In genomic region chr19:55606817-55607216, GRCh38 we compare ENCODE assay signal across 8 cellular contexts. TPM values are rescaled to one million over a fixed set of nuclear protein-coding genes. Genes with fewer than 3 reads are reported as not detected.
DNase-seq lines count a peak whose midpoint lies in the region; ATAC-seq and TF ChIP-seq lines count a peak whose summit lies in the region.

No MANE protein-coding gene starts in this region.

- peak overlapping the region; percentile 92 for H3K27ac Mint-ChIP-seq in activated CD4-positive, alpha-beta T cell treated with anti-CD3 and anti-CD28 coated beads for 36 hours
- H3K27ac Mint-ChIP-seq in activated CD8-positive, alpha-beta T cell treated with anti-CD3 and anti-CD28 coated beads for 36 hours = peak overlapping the region; percentile 96
- H3K27ac Mint-ChIP-seq in glutamatergic neuron (ENCODE audit: unreplicated experiment) = peak overlapping the region; percentile 94
- peak overlapping the region; percentile 94 for H3K27ac Mint-ChIP-seq in stimulated activated effector memory CD8-positive, alpha-beta T cell treated with anti-CD3 and anti-CD28 coated beads, Interleukin-12 subunit alpha, Interleukin-12 subunit beta, amount 100 ng/mL, for 72 hours

- ATAC-seq in activated CD4-positive, alpha-beta T cell treated with anti-CD3 and anti-CD28 coated beads for 36 hours = no peak
- no peak for ATAC-seq in activated CD8-positive, alpha-beta T cell treated with anti-CD3 and anti-CD28 coated beads for 36 hours
- ATAC-seq in stimulated activated effector memory CD8-positive, alpha-beta T cell treated with anti-CD3 and anti-CD28 coated beads, Interleukin-12 subunit alpha, Interleukin-12 subunit beta, amount 100 ng/mL, for 72 hours = no peak
- no peak for ATAC-seq in HG02885 (IDR thresholded peaks at IDR 0.05; ENCODE audit: poor library complexity, unreplicated experiment)

- H3K9me3 Mint-ChIP-seq in activated CD4-positive, alpha-beta T cell treated with anti-CD3 and anti-CD28 coated beads for 36 hours (ENCODE audit: low read depth) = no peaks in the 10 kb centered on the region
- H3K9me3 Mint-ChIP-seq in activated CD8-positive, alpha-beta T cell treated with anti-CD3 and anti-CD28 coated beads for 36 hours = peaks cover 2% of the 10 kb centered on the region
- peaks cover 7% of the 10 kb centered on the region for H3K9me3 Mint-ChIP-seq in glutamatergic neuron (ENCODE audit: unreplicated experiment)
- no peaks in the 10 kb centered on the region for H3K9me3 Mint-ChIP-seq in stimulated activated effector memory CD8-positive, alpha-beta T cell treated with anti-CD3 and anti-CD28 coated beads, Interleukin-12 subunit alpha, Interleukin-12 subunit beta, amount 100 ng/mL, for 72 hours

- peak overlapping the region; percentile 88 for H3K4me3 Mint-ChIP-seq in activated CD4-positive, alpha-beta T cell treated with anti-CD3 and anti-CD28 coated beads for 36 hours
- H3K4me3 Mint-ChIP-seq in activated CD8-positive, alpha-beta T cell treated with anti-CD3 and anti-CD28 coated beads for 36 hours = peak overlapping the region; percentile 92
- H3K4me3 Mint-ChIP-seq in glutamatergic neuron (ENCODE audit: unreplicated experiment) = peak overlapping the region; percentile 99
- H3K4me3 Mint-ChIP-seq in stimulated activated effector memory CD8-positive, alpha-beta T cell treated with anti-CD3 and anti-CD28 coated beads, Interleukin-12 subunit alpha, Interleukin-12 subunit beta, amount 100 ng/mL, for 72 hours = peak overlapping the region; percentile 91

- H3K27me3 Mint-ChIP-seq in activated CD4-positive, alpha-beta T cell treated with anti-CD3 and anti-CD28 coated beads for 36 hours = no peaks in the 10 kb centered on the region
- no peaks in the 10 kb centered on the region for H3K27me3 Mint-ChIP-seq in activated CD8-positive, alpha-beta T cell treated with anti-CD3 and anti-CD28 coated beads for 36 hours
- peaks cover 15% of the 10 kb centered on the region for H3K27me3 Mint-ChIP-seq in glutamatergic neuron (ENCODE audit: unreplicated experiment)

- H3K36me3 Mint-ChIP-seq in activated CD4-positive, alpha-beta T cell treated with anti-CD3 and anti-CD28 coated beads for 36 hours (ENCODE audit: low read depth) = peaks cover 32% of the 10 kb centered on the region
- peaks cover 38% of the 10 kb centered on the region for H3K36me3 Mint-ChIP-seq in activated CD8-positive, alpha-beta T cell treated with anti-CD3 and anti-CD28 coated beads for 36 hours (ENCODE audit: low read depth)
- peaks cover 4% of the 10 kb centered on the region for H3K36me3 Mint-ChIP-seq in glutamatergic neuron (ENCODE audit: unreplicated experiment)
- H3K36me3 Mint-ChIP-seq in stimulated activated effector memory CD8-positive, alpha-beta T cell treated with anti-CD3 and anti-CD28 coated beads, Interleukin-12 subunit alpha, Interleukin-12 subunit beta, amount 100 ng/mL, for 72 hours = peaks cover 40% of the 10 kb centered on the region

- TF ChIP-seq CTCF in activated CD8-positive, alpha-beta T cell treated with anti-CD3 and anti-CD28 coated beads for 36 hours (IDR thresholded peaks at IDR 0.05) = no peak
- no peak for TF ChIP-seq CTCF in glutamatergic neuron (IDR thresholded peaks at IDR 0.05; ENCODE audit: partially characterized antibody, unreplicated experiment)

- POLR2A ChIA-PET in activated CD4-positive, alpha-beta T cell treated with anti-CD3 and anti-CD28 coated beads for 36 hours (lab: Charles Lee) = interaction anchor here (1.1 to 1.6 kb wide), 2 partner anchors 14 to 1158 kb away, joined by 4 read pairs; partner anchors contain the start of gene LENG8
- POLR2A ChIA-PET in activated CD8-positive, alpha-beta T cell treated with anti-CD3 and anti-CD28 coated beads for 36 hours (lab: Charles Lee) = interaction anchor here (1.0 to 2.5 kb wide), 5 partner anchors 9 to 30 kb away, joined by 3 to 26 read pairs (median 5); partner anchors contain the start of gene ZNF784

- H3K4me1 Mint-ChIP-seq in activated CD4-positive, alpha-beta T cell treated with anti-CD3 and anti-CD28 coated beads for 36 hours = peaks cover 55% of the 10 kb centered on the region
- H3K4me1 Mint-ChIP-seq in activated CD8-positive, alpha-beta T cell treated with anti-CD3 and anti-CD28 coated beads for 36 hours (ENCODE audit: low read depth) = peaks cover 56% of the 10 kb centered on the region
- peaks cover 10% of the 10 kb centered on the region for H3K4me1 Mint-ChIP-seq in glutamatergic neuron (ENCODE audit: low read depth, unreplicated experiment)
- peaks cover 73% of the 10 kb centered on the region for H3K4me1 Mint-ChIP-seq in stimulated activated effector memory CD8-positive, alpha-beta T cell treated with anti-CD3 and anti-CD28 coated beads, Interleukin-12 subunit alpha, Interleukin-12 subunit beta, amount 100 ng/mL, for 72 hours

- CTCF ChIA-PET in activated CD4-positive, alpha-beta T cell treated with anti-CD3 and anti-CD28 coated beads for 36 hours (lab: Charles Lee) = interaction anchor here (0.6 to 4.1 kb wide), 23 partner anchors 10 to 267 kb away, joined by 3 to 33 read pairs (median 4); partner anchors contain the start of genes KMT5C, ZNF628 and ZNF784
- CTCF ChIA-PET in activated CD8-positive, alpha-beta T cell treated with anti-CD3 and anti-CD28 coated beads for 36 hours (lab: Charles Lee) = interaction anchor here (0.8 to 2.4 kb wide), 29 partner anchors 10 to 139 kb away, joined by 3 to 22 read pairs (median 7); partner anchors contain the start of genes CCDC106, NAT14, U2AF2 and ZNF628

- no peak for DNase-seq in activated CD4-positive, alpha-beta T cell treated with anti-CD3 and anti-CD28 coated beads for 36 hours
- DNase-seq in activated CD4-positive, alpha-beta T cell treated with anti-CD3 and anti-CD28 coated beads for 1 hour = no peak
- DNase-seq in activated CD8-positive, alpha-beta T cell treated with anti-CD3 and anti-CD28 coated beads for 36 hours = no peak
- DNase-seq in glutamatergic neuron (no peak), OCI-M2 (lab: John Stamatoyannopoulos, UW; ENCODE audit: unreplicated experiment) (no peak), SKM-1 treated with dmso at 0.1 percent for 144 hours (lab: John Stamatoyannopoulos, UW; ENCODE audit: unreplicated experiment) (no peak)
- DNase-seq in stimulated activated effector memory CD8-positive, alpha-beta T cell treated with anti-CD3 and anti-CD28 coated beads, Interleukin-12 subunit alpha, Interleukin-12 subunit beta, amount 100 ng/mL, for 72 hours (ENCODE audit: low spot score in 2 of 2) = no peak

- intact Hi-C loops in activated CD4-positive, alpha-beta T cell treated with anti-CD3 and anti-CD28 coated beads for 36 hours (cut with DNase I, micrococcal nuclease) = loop anchor here (1.0 to 10.0 kb wide), 4 partner anchors 14 to 442 kb away; partner anchors contain the start of genes DNAAF3 (in 1 of the 2), ZNF580 (in 1 of the 2) and ZNF581 (in 1 of the 2)
- intact Hi-C loops in activated CD8-positive, alpha-beta T cell treated with anti-CD3 and anti-CD28 coated beads for 36 hours (cut with micrococcal nuclease) = no loop called here

RNA-seq across cellular contexts. Expression of gene ZNF865, which starts 1.4 kb away (rescaled TPM):
- 10 to 100 TPM; 11.4 to 12.1 TPM for total RNA-seq in activated CD4-positive, alpha-beta T cell treated with anti-CD3 and anti-CD28 coated beads for 36 hours
- 10 to 100 TPM; 10.6 to 11.7 TPM for total RNA-seq in activated CD8-positive, alpha-beta T cell treated with anti-CD3 and anti-CD28 coated beads for 36 hours
- total RNA-seq in glutamatergic neuron (ENCODE audit: unreplicated experiment) = 14.6 TPM

RNA-seq across cellular contexts. Expression of gene ZNF524, which starts 6.7 kb away (rescaled TPM):
- 10 to 100 TPM; 16.2 to 18.6 TPM for total RNA-seq in activated CD4-positive, alpha-beta T cell treated with anti-CD3 and anti-CD28 coated beads for 36 hours
- total RNA-seq in activated CD8-positive, alpha-beta T cell treated with anti-CD3 and anti-CD28 coated beads for 36 hours = 10 to 100 TPM; 11.0 to 12.3 TPM
- total RNA-seq in glutamatergic neuron (ENCODE audit: unreplicated experiment) = 6.7 TPM

RNA-seq across cellular contexts. Expression of gene FIZ1, which starts 7.5 kb away (rescaled TPM):
- 10 to 100 TPM; 13.6 to 14.7 TPM for total RNA-seq in activated CD4-positive, alpha-beta T cell treated with anti-CD3 and anti-CD28 coated beads for 36 hours
- 10 to 100 TPM; 11.4 to 13.2 TPM for total RNA-seq in activated CD8-positive, alpha-beta T cell treated with anti-CD3 and anti-CD28 coated beads for 36 hours
- 26.0 TPM for total RNA-seq in glutamatergic neuron (ENCODE audit: unreplicated experiment)

RNA-seq across cellular contexts. Expression of gene ZNF784, which starts 17.5 kb away (rescaled TPM):
- 1 to 10 TPM; 3.2 to 4.3 TPM for total RNA-seq in activated CD4-positive, alpha-beta T cell treated with anti-CD3 and anti-CD28 coated beads for 36 hours
- 1 to 10 TPM; 3.6 to 3.7 TPM for total RNA-seq in activated CD8-positive, alpha-beta T cell treated with anti-CD3 and anti-CD28 coated beads for 36 hours
- total RNA-seq in glutamatergic neuron (ENCODE audit: unreplicated experiment) = 8.4 TPM

RNA-seq across cellular contexts. Expression of gene ZNF579, which starts 26.2 kb away (rescaled TPM):
- 1 to 10 TPM; 7.2 to 7.5 TPM for total RNA-seq in activated CD4-positive, alpha-beta T cell treated with anti-CD3 and anti-CD28 coated beads for 36 hours
- 1 to 10 TPM; 7.2 TPM for total RNA-seq in activated CD8-positive, alpha-beta T cell treated with anti-CD3 and anti-CD28 coated beads for 36 hours
- 48.9 TPM for total RNA-seq in glutamatergic neuron (ENCODE audit: unreplicated experiment)
